2 cellular contexts compared by ENCODE assay signal in the genomic region with DNA sequence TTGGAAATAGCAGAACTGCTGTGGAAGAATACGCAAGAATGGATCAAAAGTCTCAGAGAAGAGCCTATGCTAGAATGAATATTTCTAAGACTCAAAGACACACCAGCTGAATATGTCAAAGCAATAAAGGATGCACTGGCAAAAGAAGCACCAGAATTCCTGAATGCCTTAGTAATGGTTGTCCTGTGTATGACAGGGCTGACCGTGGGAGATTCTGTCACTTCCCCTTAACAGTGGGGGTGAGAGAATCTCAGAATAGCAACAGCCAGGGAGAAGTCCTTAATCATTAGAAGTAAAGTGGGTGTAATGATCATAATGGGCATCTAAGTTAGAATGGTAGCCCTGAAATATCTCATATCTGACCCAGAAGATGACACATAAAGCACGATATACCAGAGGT.
TF ChIP-seq lines count a peak whose summit lies in the region.

No MANE protein-coding gene starts in this region.

TF ChIP-seq in SK-N-SH, 30 proteins besides CTCF, POLR2A, EP300 and RAD21:
- TF ChIP-seq, protein P1, sequence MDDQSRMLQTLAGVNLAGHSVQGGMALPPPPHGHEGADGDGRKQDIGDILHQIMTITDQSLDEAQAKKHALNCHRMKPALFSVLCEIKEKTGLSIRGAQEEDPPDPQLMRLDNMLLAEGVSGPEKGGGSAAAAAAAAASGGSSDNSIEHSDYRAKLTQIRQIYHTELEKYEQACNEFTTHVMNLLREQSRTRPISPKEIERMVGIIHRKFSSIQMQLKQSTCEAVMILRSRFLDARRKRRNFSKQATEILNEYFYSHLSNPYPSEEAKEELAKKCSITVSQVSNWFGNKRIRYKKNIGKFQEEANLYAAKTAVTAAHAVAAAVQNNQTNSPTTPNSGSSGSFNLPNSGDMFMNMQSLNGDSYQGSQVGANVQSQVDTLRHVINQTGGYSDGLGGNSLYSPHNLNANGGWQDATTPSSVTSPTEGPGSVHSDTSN (IDR thresholded peaks at IDR 0.05) = peak; percentile 22; the same call in 1 of the 2 replicates
- TF ChIP-seq EZH2phosphoT487 (IDR thresholded peaks at IDR 0.05; ENCODE audit: borderline replicate concordance, low read depth) = no peak

TF ChIP-seq in SK-N-SH treated with all-trans-retinoic acid at 6 μM for 48 hours, 23 proteins besides CTCF, POLR2A, EP300 and RAD21:
- TF ChIP-seq ARNTL (CRISPR knock-in tag; IDR thresholded peaks at IDR 0.05; ENCODE audit: borderline replicate concordance, low read depth) (no peak), ISL1 (CRISPR knock-in tag; IDR thresholded peaks at IDR 0.05) (no peak)
- TF ChIP-seq, protein P2, sequence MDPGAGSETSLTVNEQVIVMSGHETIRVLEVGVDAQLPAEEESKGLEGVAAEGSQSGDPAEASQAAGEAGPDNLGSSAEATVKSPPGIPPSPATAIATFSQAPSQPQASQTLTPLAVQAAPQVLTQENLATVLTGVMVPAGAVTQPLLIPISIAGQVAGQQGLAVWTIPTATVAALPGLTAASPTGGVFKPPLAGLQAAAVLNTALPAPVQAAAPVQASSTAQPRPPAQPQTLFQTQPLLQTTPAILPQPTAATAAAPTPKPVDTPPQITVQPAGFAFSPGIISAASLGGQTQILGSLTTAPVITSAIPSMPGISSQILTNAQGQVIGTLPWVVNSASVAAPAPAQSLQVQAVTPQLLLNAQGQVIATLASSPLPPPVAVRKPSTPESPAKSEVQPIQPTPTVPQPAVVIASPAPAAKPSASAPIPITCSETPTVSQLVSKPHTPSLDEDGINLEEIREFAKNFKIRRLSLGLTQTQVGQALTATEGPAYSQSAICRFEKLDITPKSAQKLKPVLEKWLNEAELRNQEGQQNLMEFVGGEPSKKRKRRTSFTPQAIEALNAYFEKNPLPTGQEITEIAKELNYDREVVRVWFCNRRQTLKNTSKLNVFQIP (CRISPR knock-in tag; IDR thresholded peaks at IDR 0.05; ENCODE audit: borderline replicate concordance, low read depth) = no peak
TF ChIP-seq in SK-N-SH treated with all-trans-retinoic acid at 6 μM for 48 hours: peak in this region for 0.
